Comparison of ENCODE assay signal across 27 cellular contexts in the genomic region with DNA sequence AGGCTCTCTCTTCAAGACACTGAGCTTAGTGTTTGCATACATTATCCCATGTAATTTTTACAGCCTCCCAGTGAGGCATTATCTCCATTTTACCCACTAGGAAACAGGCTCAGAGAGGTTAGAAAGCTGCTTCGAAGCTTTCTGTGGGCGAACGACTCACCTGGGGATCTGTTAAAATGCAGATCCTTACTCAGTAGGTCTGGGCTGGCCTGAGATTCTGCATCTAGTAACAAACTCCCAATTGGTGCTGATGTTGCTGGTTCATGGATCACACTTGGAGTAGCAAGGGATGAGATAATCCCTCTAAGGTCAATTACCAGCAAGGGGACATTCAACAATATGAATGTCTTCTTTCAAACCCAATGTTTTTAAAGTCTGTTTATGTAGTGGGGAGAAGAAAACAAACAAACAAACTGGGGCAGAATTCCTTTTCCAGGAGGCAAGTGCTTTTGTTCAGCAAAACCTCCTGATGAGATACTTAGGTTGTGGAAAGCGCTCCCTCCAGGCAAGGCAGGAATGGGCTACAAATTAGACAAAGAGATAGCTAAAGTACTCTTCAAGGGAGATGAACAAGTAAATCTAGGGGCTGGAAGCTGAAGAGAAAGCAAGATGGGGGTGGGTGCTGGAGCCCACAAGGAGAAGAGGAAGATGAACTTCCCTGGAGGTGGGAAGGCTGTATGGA.
DNase-seq lines count a peak whose midpoint lies in the region; ATAC-seq, FAIRE-seq and TF ChIP-seq lines count a peak whose summit lies in the region.
"Had no signal": no experiment of that assay in that cellular context is flagged by ENCODE, and none has a peak within 500 bp of the region (broad histone marks: within the 10 kb centered on the region; RNA-seq: fewer than 3 reads in every experiment).

No MANE protein-coding gene starts in this region.

- H3K36me3 Mint-ChIP-seq in WTC11 = no peaks in the 10 kb centered on the region
- no peaks in the 10 kb centered on the region for H3K36me3 Mint-ChIP-seq in neural progenitor cell
- H3K36me3 Mint-ChIP-seq: CD8-positive, alpha-beta T cell had no signal

- H3K4me3 Mint-ChIP-seq in WTC11 = no peak overlapping the region
- H3K4me3 Mint-ChIP-seq in neural progenitor cell = no peak overlapping the region
- H3K4me3 Mint-ChIP-seq: CD8-positive, alpha-beta T cell had no signal

- intact Hi-C loops in heart left ventricle (cut with DNase I) = no loop called here

- 84 to 88% (median 86%) methylated on average over 4 of the region's 4 CpGs for WGBS in heart left ventricle, 4 donors

- H3K9me3 ChIP-seq in neural progenitor cell (ENCODE audit: low read depth) = no peaks in the 10 kb centered on the region
- H3K9me3 ChIP-seq in heart left ventricle = peaks cover 0 to under 1% (median 0%) of the 10 kb centered on the region in 12 donors
- H3K9me3 ChIP-seq: Caco-2 had no signal

- no peak for TF ChIP-seq POLR2A in GM12891 (IDR thresholded peaks at IDR 0.05; ENCODE audit: low read depth, low read length)
- TF ChIP-seq POLR2A in heart left ventricle (IDR thresholded peaks at IDR 0.05) = no peak

- CTCF ChIA-PET in WTC11 (lab: Charles Lee) = no interaction called here

- peak overlapping the region; percentile 53 for H3K4me2 ChIP-seq in neural progenitor cell

- H3K27me3 ChIP-seq in neural progenitor cell (peaks cover 4% of the 10 kb centered on the region), heart left ventricle (no peaks in the 10 kb centered on the region)

- H2AFZ ChIP-seq in neural progenitor cell (replicated peaks) = no peak overlapping the region

- peaks cover 25% of the 10 kb centered on the region for H3K4me1 Mint-ChIP-seq in WTC11
- peaks cover 15% of the 10 kb centered on the region for H3K4me1 Mint-ChIP-seq in neural progenitor cell

- peak; percentile 62 for FAIRE-seq in GM12891 (lab: Jason Lieb, UNC)
- FAIRE-seq: HTR-8/SVneo had no signal

- peaks cover 13% of the 10 kb centered on the region for H3K9me3 Mint-ChIP-seq in WTC11
- H3K9me3 Mint-ChIP-seq in neural progenitor cell = peaks cover 3% of the 10 kb centered on the region
- H3K9me3 Mint-ChIP-seq: CD8-positive, alpha-beta T cell had no signal

- peaks cover 15% of the 10 kb centered on the region for H3K27me3 Mint-ChIP-seq in WTC11 (ENCODE audit: low read depth)
- peaks cover 10% of the 10 kb centered on the region for H3K27me3 Mint-ChIP-seq in neural progenitor cell (ENCODE audit: insufficient read depth, low read depth)

- POLR2A ChIA-PET in WTC11 (lab: Charles Lee) = no interaction called here

- ATAC-seq in WTC11 (peak; percentile 73), GM18867 (IDR thresholded peaks at IDR 0.05; ENCODE audit: unreplicated experiment) (no peak), heart left ventricle (no peak)
- ATAC-seq: CD8-positive, alpha-beta T cell; Panc1 had no signal

- H3F3A ChIP-seq in neural progenitor cell (ENCODE audit: low read depth) = peaks cover 13% of the 10 kb centered on the region

- H3K36me3 ChIP-seq in neural progenitor cell (no peaks in the 10 kb centered on the region), heart left ventricle (no peaks in the 10 kb centered on the region)

- H3K79me2 ChIP-seq in neural progenitor cell (ENCODE audit: low read depth) = no peaks in the 10 kb centered on the region

- H3K27ac Mint-ChIP-seq in WTC11 = peak overlapping the region; percentile 23
- no peak overlapping the region for H3K27ac Mint-ChIP-seq in neural progenitor cell
- H3K27ac Mint-ChIP-seq: CD8-positive, alpha-beta T cell had no signal

- H3K9ac ChIP-seq in neural progenitor cell = no peak overlapping the region

- H3K4me3 ChIP-seq in neural progenitor cell = no peak overlapping the region
- H3K4me3 ChIP-seq in heart left ventricle = no peak overlapping the region

- no peak overlapping the region for H3K27ac ChIP-seq in neural progenitor cell
- H3K27ac ChIP-seq in heart left ventricle = peak overlapping the region in 1 of 12 donors; percentile 38
- H3K27ac ChIP-seq: RWPE1 had no signal

- peak; percentile 59 for DNase-seq in ELF-1 (ENCODE audit: low read depth, low spot score)
- no peak for DNase-seq in GM12891 (ENCODE audit: insufficient read length, low spot score)
- no peak for DNase-seq in WTC11 (ENCODE audit: low spot score)
- peak; percentile 24 for DNase-seq in neural progenitor cell (ENCODE audit: low spot score)
- DNase-seq in stimulated activated CD4-positive, alpha-beta T cell treated with anti-CD3 and anti-CD28 coated beads, Interleukin-2, amount 100 ng/mL, for 48 hours = no peak
- DNase-seq in NCI-H1436 treated with DMSO at 0.1 percent for 48 hours (lab: John Stamatoyannopoulos, UW) = no peak
- no peak for DNase-seq in heart left ventricle
- DNase-seq: C1 segment of cervical spinal cord; Caco-2; CD8-positive, alpha-beta T cell; DMS79; EL; H7; KBM-7; MV-4-11; NCI-H1105; NCI-H146; NCI-H1930; NCI-H2107; NCI-H446 treated with DMSO at 0.1 percent for 48 hours; NCI-H82; NK-92 treated with Interleukin-12 subunit alpha and Interleukin-12 subunit beta, amount 100 ng/mL, for 24 hours; SHP77 had no signal

- no peaks in the 10 kb centered on the region for H4K20me1 ChIP-seq in neural progenitor cell (ENCODE audit: low read depth)

- H3K4me1 ChIP-seq in neural progenitor cell (peaks cover 15% of the 10 kb centered on the region), heart left ventricle (peaks cover 0 to 12% (median 2%) of the 10 kb centered on the region in 12 donors)
- H3K4me1 ChIP-seq: Caco-2 had no signal

- TF ChIP-seq CTCF in WTC11 (IDR thresholded peaks at IDR 0.05) (no peak), neural progenitor cell (IDR thresholded peaks at IDR 0.05) (no peak), heart left ventricle (IDR thresholded peaks at IDR 0.05) (no peak)

TF ChIP-seq in GM12891, 5 proteins besides CTCF, POLR2A, EP300 and RAD21:
- no peak for TF ChIP-seq SPI1 (IDR thresholded peaks at IDR 0.05; ENCODE audit: low read depth, low read length)
- TF ChIP-seq PAX5 (IDR thresholded peaks at IDR 0.05; ENCODE audit: insufficient read depth, low read length, severe bottlenecking) = no peak
- TF ChIP-seq TAF1 (IDR thresholded peaks at IDR 0.05; ENCODE audit: low read depth, low read length) = no peak
- no peak for TF ChIP-seq POLR2AphosphoS5 (IDR thresholded peaks at IDR 0.05; ENCODE audit: low read depth, low read length)
- no peak for TF ChIP-seq POU2F2 (IDR thresholded peaks at IDR 0.05; ENCODE audit: low read depth, low read length)

TF ChIP-seq in WTC11, 78 proteins besides CTCF, POLR2A, EP300 and RAD21:
- TF ChIP-seq JUN (CRISPR knock-in tag; IDR thresholded peaks at IDR 0.05) = no peak
- TF ChIP-seq, protein P1, sequence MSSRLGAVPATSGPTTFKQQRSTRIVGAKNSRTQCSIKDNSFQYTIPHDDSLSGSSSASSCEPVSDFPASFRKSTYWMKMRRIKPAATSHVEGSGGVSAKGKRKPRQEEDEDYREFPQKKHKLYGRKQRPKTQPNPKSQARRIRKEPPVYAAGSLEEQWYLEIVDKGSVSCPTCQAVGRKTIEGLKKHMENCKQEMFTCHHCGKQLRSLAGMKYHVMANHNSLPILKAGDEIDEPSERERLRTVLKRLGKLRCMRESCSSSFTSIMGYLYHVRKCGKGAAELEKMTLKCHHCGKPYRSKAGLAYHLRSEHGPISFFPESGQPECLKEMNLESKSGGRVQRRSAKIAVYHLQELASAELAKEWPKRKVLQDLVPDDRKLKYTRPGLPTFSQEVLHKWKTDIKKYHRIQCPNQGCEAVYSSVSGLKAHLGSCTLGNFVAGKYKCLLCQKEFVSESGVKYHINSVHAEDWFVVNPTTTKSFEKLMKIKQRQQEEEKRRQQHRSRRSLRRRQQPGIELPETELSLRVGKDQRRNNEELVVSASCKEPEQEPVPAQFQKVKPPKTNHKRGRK (CRISPR knock-in tag; IDR thresholded peaks at IDR 0.05; ENCODE audit: borderline replicate concordance) = no peak
- TF ChIP-seq, protein P2, sequence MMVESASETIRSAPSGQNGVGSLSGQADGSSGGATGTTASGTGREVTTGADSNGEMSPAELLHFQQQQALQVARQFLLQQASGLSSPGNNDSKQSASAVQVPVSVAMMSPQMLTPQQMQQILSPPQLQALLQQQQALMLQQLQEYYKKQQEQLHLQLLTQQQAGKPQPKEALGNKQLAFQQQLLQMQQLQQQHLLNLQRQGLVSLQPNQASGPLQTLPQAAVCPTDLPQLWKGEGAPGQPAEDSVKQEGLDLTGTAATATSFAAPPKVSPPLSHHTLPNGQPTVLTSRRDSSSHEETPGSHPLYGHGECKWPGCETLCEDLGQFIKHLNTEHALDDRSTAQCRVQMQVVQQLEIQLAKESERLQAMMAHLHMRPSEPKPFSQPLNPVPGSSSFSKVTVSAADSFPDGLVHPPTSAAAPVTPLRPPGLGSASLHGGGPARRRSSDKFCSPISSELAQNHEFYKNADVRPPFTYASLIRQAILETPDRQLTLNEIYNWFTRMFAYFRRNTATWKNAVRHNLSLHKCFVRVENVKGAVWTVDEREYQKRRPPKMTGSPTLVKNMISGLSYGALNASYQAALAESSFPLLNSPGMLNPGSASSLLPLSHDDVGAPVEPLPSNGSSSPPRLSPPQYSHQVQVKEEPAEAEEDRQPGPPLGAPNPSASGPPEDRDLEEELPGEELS (CRISPR knock-in tag; IDR thresholded peaks at IDR 0.05) = 0 out of 2 replicates have a peak, but pooled peaks have one; percentile 20
- TF ChIP-seq GTF2I (CRISPR knock-in tag; conservative IDR thresholded peaks at IDR 0.05) = no peak
- TF ChIP-seq EMX1 (CRISPR knock-in tag; IDR thresholded peaks at IDR 0.05) = no peak
TF ChIP-seq in WTC11: peak in this region for 1.

Comparison
In these comparisons a context has a peak if more than half of its experiments do, and no peak if none do; other contexts are left out.
1. DNase-seq: peak in ELF-1 (single experiment) and neural progenitor cell (single experiment); none in GM12891 (single experiment), WTC11 (single experiment), stimulated activated CD4-positive, alpha-beta T cell treated with anti-CD3 and anti-CD28 coated beads, Interleukin-2, amount 100 ng/mL, for 48 hours (0 of 2), NCI-H1436 treated with DMSO at 0.1 percent for 48 hours (single experiment) and heart left ventricle (0 of 5).